In genomic region chr10:128896964-128897363, GRCh38 we compare ENCODE assay signal across 18 cellular contexts.
"Had no signal": no experiment of that assay in that cellular context is flagged by ENCODE, and none has a peak within 500 bp of the region (broad histone marks: within the 10 kb centered on the region; RNA-seq: fewer than 3 reads in every experiment).

No MANE protein-coding gene starts in this region.

- H3K27me3 Mint-ChIP-seq: activated CD4-positive, alpha-beta memory T cell treated with anti-CD3 and anti-CD28 coated beads for 36 hours; activated CD8-positive, alpha-beta memory T cell treated with anti-CD3 and anti-CD28 coated beads, Interleukin-2, amount 10 ng/mL, durations not matched to agents 7 days and 5 days; activated naive CD8-positive, alpha-beta T cell treated with anti-CD3 and anti-CD28 coated beads, Interleukin-2, amount 50 U/mL, for 24 hours; stimulated activated memory B cell treated with anti-CD40 and anti-IgM and Interleukin-4, amounts not matched to agents 10 μg/mL and 1 μg/mL and 100 μg/mL, for 72 hours had no signal

- ATAC-seq: activated CD4-positive, alpha-beta T cell treated with anti-CD3 and anti-CD28 coated beads for 36 hours; activated CD8-positive, alpha-beta memory T cell treated with anti-CD3 and anti-CD28 coated beads, Interleukin-2, amount 10 ng/mL, durations not matched to agents 7 days and 5 days; activated naive CD8-positive, alpha-beta T cell treated with anti-CD3 and anti-CD28 coated beads, Interleukin-2, amount 50 U/mL, for 24 hours; mucosa of descending colon; naive thymus-derived CD4-positive, alpha-beta T cell; stimulated activated memory B cell treated with anti-CD40 and anti-IgM and Interleukin-4, amounts not matched to agents 10 μg/mL and 1 μg/mL and 100 μg/mL, for 72 hours had no signal

- H3K9me3 Mint-ChIP-seq: activated CD4-positive, alpha-beta memory T cell treated with anti-CD3 and anti-CD28 coated beads for 36 hours; activated naive CD4-positive, alpha-beta T cell treated with anti-CD3 and anti-CD28 coated beads for 36 hours; activated naive CD8-positive, alpha-beta T cell treated with anti-CD3 and anti-CD28 coated beads, Interleukin-2, amount 50 U/mL, for 24 hours; activated T-helper 2 cell treated with anti-CD3 and anti-CD28 coated beads, Interferon-gamma antibody, Interleukin-2, Interleukin-4, amounts not matched to agents 10 μg/mL and 5 μg/mL and 100 μg/mL, durations not matched to agents 14 hours and 24 hours and 36 hours; T-helper 1 cell treated with Interleukin-12 subunit alpha and Interleukin-12 subunit beta and Interleukin-4 antibody, amounts not matched to agents 30 μg/mL and 1 μg/mL, for 36 hours had no signal

- H3K4me1 ChIP-seq: tibial artery had no signal

- H3K4me3 Mint-ChIP-seq: activated CD4-positive, alpha-beta memory T cell treated with anti-CD3 and anti-CD28 coated beads for 36 hours; activated CD4-positive, alpha-beta T cell treated with anti-CD3 and anti-CD28 coated beads for 36 hours; activated CD8-positive, alpha-beta memory T cell treated with anti-CD3 and anti-CD28 coated beads, Interleukin-2, amount 10 ng/mL, durations not matched to agents 7 days and 5 days; activated naive CD4-positive, alpha-beta T cell treated with anti-CD3 and anti-CD28 coated beads for 36 hours; activated naive CD8-positive, alpha-beta T cell treated with anti-CD3 and anti-CD28 coated beads, Interleukin-2, amount 50 U/mL, for 24 hours; naive thymus-derived CD4-positive, alpha-beta T cell; stimulated activated memory B cell treated with anti-CD40 and anti-IgM and Interleukin-4, amounts not matched to agents 10 μg/mL and 1 μg/mL and 100 μg/mL, for 72 hours; T-helper 1 cell treated with Interleukin-12 subunit alpha and Interleukin-12 subunit beta and Interleukin-4 antibody, amounts not matched to agents 30 μg/mL and 1 μg/mL, for 36 hours had no signal

- H3K27me3 ChIP-seq: tibial artery had no signal

- H3K9me3 ChIP-seq: mucosa of descending colon, tibial artery had no signal

- H3K27ac Mint-ChIP-seq: activated CD4-positive, alpha-beta memory T cell treated with anti-CD3 and anti-CD28 coated beads for 36 hours; activated CD4-positive, alpha-beta T cell treated with anti-CD3 and anti-CD28 coated beads for 36 hours; activated CD8-positive, alpha-beta memory T cell treated with anti-CD3 and anti-CD28 coated beads, Interleukin-2, amount 10 ng/mL, durations not matched to agents 7 days and 5 days; activated naive CD4-positive, alpha-beta T cell treated with anti-CD3 and anti-CD28 coated beads for 36 hours; activated naive CD8-positive, alpha-beta T cell treated with anti-CD3 and anti-CD28 coated beads, Interleukin-2, amount 50 U/mL, for 24 hours; activated T-helper 2 cell treated with anti-CD3 and anti-CD28 coated beads, Interferon-gamma antibody, Interleukin-2, Interleukin-4, amounts not matched to agents 10 μg/mL and 5 μg/mL and 100 μg/mL, durations not matched to agents 14 hours and 24 hours and 36 hours; naive thymus-derived CD4-positive, alpha-beta T cell; progenitor cell of endocrine pancreas; stimulated activated memory B cell treated with anti-CD40 and anti-IgM and Interleukin-4, amounts not matched to agents 10 μg/mL and 1 μg/mL and 100 μg/mL, for 72 hours; T-helper 1 cell treated with Interleukin-12 subunit alpha and Interleukin-12 subunit beta and Interleukin-4 antibody, amounts not matched to agents 30 μg/mL and 1 μg/mL, for 36 hours had no signal

- H3K4me1 Mint-ChIP-seq: activated CD4-positive, alpha-beta T cell treated with anti-CD3 and anti-CD28 coated beads for 36 hours; activated naive CD8-positive, alpha-beta T cell treated with anti-CD3 and anti-CD28 coated beads, Interleukin-2, amount 50 U/mL, for 24 hours; stimulated activated memory B cell treated with anti-CD40 and anti-IgM and Interleukin-4, amounts not matched to agents 10 μg/mL and 1 μg/mL and 100 μg/mL, for 72 hours had no signal

- H3K36me3 Mint-ChIP-seq: activated CD4-positive, alpha-beta memory T cell treated with anti-CD3 and anti-CD28 coated beads for 36 hours; activated CD8-positive, alpha-beta memory T cell treated with anti-CD3 and anti-CD28 coated beads, Interleukin-2, amount 10 ng/mL, durations not matched to agents 7 days and 5 days; naive thymus-derived CD4-positive, alpha-beta T cell; stimulated activated memory B cell treated with anti-CD40 and anti-IgM and Interleukin-4, amounts not matched to agents 10 μg/mL and 1 μg/mL and 100 μg/mL, for 72 hours had no signal

- H3K27ac ChIP-seq: epithelial cell of prostate, tibial artery, WERI-Rb-1 had no signal

- H3K36me3 ChIP-seq: tibial artery, WERI-Rb-1 had no signal

- H3K4me3 ChIP-seq: mucosa of descending colon, tibial artery had no signal

- DNase-seq: activated CD4-positive, alpha-beta memory T cell treated with anti-CD3 and anti-CD28 coated beads for 36 hours; activated CD4-positive, alpha-beta T cell treated with anti-CD3 and anti-CD28 coated beads for 36 hours; activated CD8-positive, alpha-beta memory T cell treated with anti-CD3 and anti-CD28 coated beads, Interleukin-2, amount 10 ng/mL, durations not matched to agents 7 days and 5 days; activated naive CD4-positive, alpha-beta T cell treated with anti-CD3 and anti-CD28 coated beads for 36 hours; activated naive CD8-positive, alpha-beta T cell treated with anti-CD3 and anti-CD28 coated beads, Interleukin-2, amount 50 U/mL, for 24 hours; activated T-cell treated with anti-CD3 and anti-CD28 coated beads, Interleukin-2, amount 50 U/mL, for 1 hour; hypothalamus; naive thymus-derived CD4-positive, alpha-beta T cell; nucleus accumbens; stimulated activated CD4-positive, alpha-beta T cell treated with anti-CD3 and anti-CD28 coated beads, Interleukin-2, amount 100 ng/mL, for 48 hours; WERI-Rb-1 had no signal
